Comparison of ENCODE assay signal across 9 cellular contexts in the genomic region with DNA sequence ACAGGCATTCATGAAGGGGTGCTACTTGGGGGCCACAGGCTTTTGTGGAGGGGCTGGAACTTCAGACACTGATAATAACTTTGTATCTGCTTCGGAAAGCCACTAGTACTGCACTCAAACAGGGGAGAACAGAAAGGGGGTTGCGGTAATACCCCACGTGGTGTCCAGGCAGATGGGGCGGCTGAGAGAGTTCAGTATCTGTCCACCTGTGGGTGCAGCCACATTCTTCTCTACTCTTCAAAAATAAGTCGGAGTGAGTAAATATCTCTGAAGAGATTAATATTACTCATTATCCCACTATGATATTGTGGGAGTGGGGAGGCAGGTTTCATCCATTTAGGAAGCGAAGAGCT.
A peak's percentile ranks its signal among the peaks of the same experiment; 100 is the strongest.
DNase-seq lines count a peak whose midpoint lies in the region; ATAC-seq and TF ChIP-seq lines count a peak whose summit lies in the region.
"Had no signal": no experiment of that assay in that cellular context is flagged by ENCODE, and none has a peak within 500 bp of the region (broad histone marks: within the 10 kb centered on the region; RNA-seq: fewer than 3 reads in every experiment).

No MANE protein-coding gene starts in this region.

- intact Hi-C loops in activated CD4-positive, alpha-beta T cell treated with anti-CD3 and anti-CD28 coated beads, Interleukin-2, amount 10 ng/mL, durations not matched to agents 24 days and 14 days (cut with micrococcal nuclease) = loop anchor here (2.0 to 10.0 kb wide), 6 partner anchors 74 to 551 kb away; partner anchors contain the start of genes RPS23 and ZCCHC9
- intact Hi-C loops in activated CD8-positive, alpha-beta T cell treated with anti-CD3 and anti-CD28 coated beads for 36 hours (cut with micrococcal nuclease) = loop anchor here (5.0 kb wide), 2 partner anchors 119 to 346 kb away; partner anchors contain the start of gene ATG10
- intact Hi-C loops in left lung (cut with DNase I) = loop anchor here (5.0 kb wide), 1 partner anchor 101 kb away; the partner anchor contains the start of gene SSBP2 (in 2 of the 2)
- intact Hi-C loops in right lobe of liver (cut with DNase I) = loop anchor here in 1 of 2 donors (10.0 kb wide), 1 partner anchor 98 kb away; the partner anchor contains the start of gene SSBP2

- CTCF ChIA-PET in activated CD8-positive, alpha-beta T cell treated with anti-CD3 and anti-CD28 coated beads for 36 hours (lab: Charles Lee) = interaction anchor here (0.8 kb wide), 1 partner anchor 102 kb away, joined by 3 read pairs; the partner anchor contains the start of gene SSBP2

- POLR2A ChIA-PET in activated CD8-positive, alpha-beta T cell treated with anti-CD3 and anti-CD28 coated beads for 36 hours (lab: Charles Lee) = interaction anchor here (0.7 to 4.1 kb wide), 3 partner anchors 102 to 142 kb away, joined by 3 to 42 read pairs (median 5); partner anchors contain the start of gene SSBP2

- H3K9me3 ChIP-seq in left lung (no peaks in the 10 kb centered on the region), thymus (ENCODE audit: control insufficient read depth) (no peaks in the 10 kb centered on the region), right lobe of liver (no peaks in the 10 kb centered on the region)

- H3K36me3 ChIP-seq in left lung = no peaks in the 10 kb centered on the region
- H3K36me3 ChIP-seq in thymus (ENCODE audit: control insufficient read depth, insufficient read depth) = no peaks in the 10 kb centered on the region
- no peaks in the 10 kb centered on the region for H3K36me3 ChIP-seq in right lobe of liver

- TF ChIP-seq POLR2A in right lobe of liver (IDR thresholded peaks at IDR 0.05) = no peak

- peak overlapping the region; percentile 88 for H3K4me3 Mint-ChIP-seq in activated CD4-positive, alpha-beta T cell treated with anti-CD3 and anti-CD28 coated beads, Interleukin-2, amount 10 ng/mL, durations not matched to agents 24 days and 14 days
- H3K4me3 Mint-ChIP-seq in activated CD8-positive, alpha-beta T cell treated with anti-CD3 and anti-CD28 coated beads for 36 hours = peak overlapping the region; percentile 73

- H3K27me3 Mint-ChIP-seq in activated CD4-positive, alpha-beta T cell treated with anti-CD3 and anti-CD28 coated beads, Interleukin-2, amount 10 ng/mL, durations not matched to agents 24 days and 14 days = no peaks in the 10 kb centered on the region
- no peaks in the 10 kb centered on the region for H3K27me3 Mint-ChIP-seq in activated CD8-positive, alpha-beta T cell treated with anti-CD3 and anti-CD28 coated beads for 36 hours

- H3K4me3 ChIP-seq in left lung (no peak overlapping the region), thymus (ENCODE audit: low read length) (peak overlapping the region; percentile 66), right lobe of liver (no peak overlapping the region)

- no peak for ATAC-seq in activated CD8-positive, alpha-beta T cell treated with anti-CD3 and anti-CD28 coated beads for 36 hours
- ATAC-seq in left lung = no peak
- ATAC-seq in right lobe of liver = no peak
- no peak for ATAC-seq in HG03565 (IDR thresholded peaks at IDR 0.05; ENCODE audit: unreplicated experiment)

- H3K4me1 ChIP-seq in left lung = peaks cover 11 to 35% of the 10 kb centered on the region in 2 donors
- peaks cover 37% of the 10 kb centered on the region for H3K4me1 ChIP-seq in thymus (ENCODE audit: control insufficient read depth, insufficient read depth, low read length)
- peaks cover 0 to 15% (median 3%) of the 10 kb centered on the region in 4 donors for H3K4me1 ChIP-seq in right lobe of liver

- TF ChIP-seq CTCF in activated CD8-positive, alpha-beta T cell treated with anti-CD3 and anti-CD28 coated beads for 36 hours (IDR thresholded peaks at IDR 0.05) = no peak
- no peak for TF ChIP-seq CTCF in left lung (IDR thresholded peaks at IDR 0.05)
- no peak for TF ChIP-seq CTCF in right lobe of liver (IDR thresholded peaks at IDR 0.05)

- peak overlapping the region; percentile 93 to 95 for H3K27ac ChIP-seq in left lung
- H3K27ac ChIP-seq in thymus (ENCODE audit: low read depth) = peak overlapping the region; percentile 99
- no peak overlapping the region for H3K27ac ChIP-seq in right lobe of liver

- H3K36me3 Mint-ChIP-seq in activated CD4-positive, alpha-beta T cell treated with anti-CD3 and anti-CD28 coated beads, Interleukin-2, amount 10 ng/mL, durations not matched to agents 24 days and 14 days (ENCODE audit: low read depth) = no peaks in the 10 kb centered on the region
- H3K36me3 Mint-ChIP-seq in activated CD8-positive, alpha-beta T cell treated with anti-CD3 and anti-CD28 coated beads for 36 hours (ENCODE audit: low read depth) = no peaks in the 10 kb centered on the region

- DNase-seq in activated CD4-positive, alpha-beta T cell treated with anti-CD3 and anti-CD28 coated beads, Interleukin-2, amount 10 ng/mL, durations not matched to agents 24 days and 14 days = no peak
- DNase-seq in activated CD4-positive, alpha-beta T cell treated with anti-CD3 and anti-CD28 coated beads, Interleukin-2, amount 50 U/mL, for 1 hour = no peak
- DNase-seq in activated CD8-positive, alpha-beta T cell treated with anti-CD3 and anti-CD28 coated beads for 36 hours = no peak
- DNase-seq in left lung (no peak), right lobe of liver (no peak), NCI-H1436 (lab: John Stamatoyannopoulos, UW) (no peak)
- DNase-seq: cortex of kidney had no signal

- H3K27me3 ChIP-seq in left lung = no peaks in the 10 kb centered on the region
- no peaks in the 10 kb centered on the region for H3K27me3 ChIP-seq in thymus (ENCODE audit: control insufficient read depth, insufficient read depth)
- no peaks in the 10 kb centered on the region for H3K27me3 ChIP-seq in right lobe of liver

- H3K4me1 Mint-ChIP-seq in activated CD4-positive, alpha-beta T cell treated with anti-CD3 and anti-CD28 coated beads, Interleukin-2, amount 10 ng/mL, durations not matched to agents 24 days and 14 days = peaks cover 44% of the 10 kb centered on the region
- peaks cover 40% of the 10 kb centered on the region for H3K4me1 Mint-ChIP-seq in activated CD8-positive, alpha-beta T cell treated with anti-CD3 and anti-CD28 coated beads for 36 hours (ENCODE audit: low read depth)

- H3K27ac Mint-ChIP-seq in activated CD4-positive, alpha-beta T cell treated with anti-CD3 and anti-CD28 coated beads, Interleukin-2, amount 10 ng/mL, durations not matched to agents 24 days and 14 days = peak overlapping the region; percentile 84
- peak overlapping the region; percentile 87 for H3K27ac Mint-ChIP-seq in activated CD8-positive, alpha-beta T cell treated with anti-CD3 and anti-CD28 coated beads for 36 hours

- 29% methylated on average over 6 of the region's 6 CpGs for WGBS in thymus
- 88% methylated on average over 6 of the region's 6 CpGs for WGBS in right lobe of liver (ENCODE audit: insufficient coverage, low coverage, low lambda C conversion rate, missing lambda C conversion rate)

- no peaks in the 10 kb centered on the region for H3K9me3 Mint-ChIP-seq in activated CD4-positive, alpha-beta T cell treated with anti-CD3 and anti-CD28 coated beads, Interleukin-2, amount 10 ng/mL, durations not matched to agents 24 days and 14 days
- no peaks in the 10 kb centered on the region for H3K9me3 Mint-ChIP-seq in activated CD8-positive, alpha-beta T cell treated with anti-CD3 and anti-CD28 coated beads for 36 hours

Comparison
In these comparisons a context has a peak if more than half of its experiments do, and no peak if none do; other contexts are left out.
1. H3K27ac ChIP-seq: peak in left lung (2 of 2) and thymus (single experiment); none in right lobe of liver (0 of 3).